18 cellular contexts compared by ENCODE assay signal in genomic region chr14:26137161-26137560, GRCh38.
A peak's percentile ranks its signal among the peaks of the same experiment; 100 is the strongest.
DNase-seq lines count a peak whose midpoint lies in the region; ATAC-seq and TF ChIP-seq lines count a peak whose summit lies in the region.
"Had no signal": no experiment of that assay in that cellular context is flagged by ENCODE, and none has a peak within 500 bp of the region (broad histone marks: within the 10 kb centered on the region; RNA-seq: fewer than 3 reads in every experiment).

No MANE protein-coding gene starts in this region.

- TF ChIP-seq CTCF in C4-2B (conservative IDR thresholded peaks at IDR 0.05) (peak; percentile 44), GM13977 (IDR thresholded peaks at IDR 0.05; ENCODE audit: extremely low read depth, insufficient read depth, missing control alignments) (peak; percentile 6), WTC11 (IDR thresholded peaks at IDR 0.05) (peak; percentile 41; the same call in 1 of the 2 replicates), foreskin keratinocyte (conservative IDR thresholded peaks at IDR 0.05) (peak; percentile 25), heart left ventricle (IDR thresholded peaks at IDR 0.05) (peak in 1 of 12 donors; percentile 13)

- POLR2A ChIA-PET in WTC11 (lab: Charles Lee): no interaction called here

- no peak overlapping the region for H3K27ac ChIP-seq in C4-2B
- H3K27ac ChIP-seq in foreskin keratinocyte: no peak overlapping the region
- no peak overlapping the region for H3K27ac ChIP-seq in heart left ventricle
- H3K27ac ChIP-seq: ascending aorta, suprapubic skin had no signal

- H3K36me3 ChIP-seq in heart left ventricle: no peaks in the 10 kb centered on the region
- H3K36me3 ChIP-seq: ascending aorta, suprapubic skin had no signal

- H3K4me1 ChIP-seq in foreskin keratinocyte (no peaks in the 10 kb centered on the region), heart left ventricle (no peaks in the 10 kb centered on the region)
- H3K4me1 ChIP-seq: ascending aorta, suprapubic skin had no signal

- TF ChIP-seq POLR2A in heart left ventricle (IDR thresholded peaks at IDR 0.05): no peak

- H3K9me3 Mint-ChIP-seq in WTC11: peaks cover 16% of the 10 kb centered on the region

- no peak overlapping the region for H3K4me3 Mint-ChIP-seq in WTC11
- H3K4me3 Mint-ChIP-seq: B cell; dendritic cell treated with granulocyte-macrophage colony-stimulating factor and Interleukin-4, amounts not matched to agents 40 ng/mL and 50 ng/mL, for 4 days had no signal

- ATAC-seq in WTC11 (no peak), foreskin keratinocyte (no peak), heart left ventricle (no peak), HG03139 (IDR thresholded peaks at IDR 0.05; ENCODE audit: unreplicated experiment) (no peak)

- peaks cover 4% of the 10 kb centered on the region for H3K4me1 Mint-ChIP-seq in WTC11
- H3K4me1 Mint-ChIP-seq: B cell had no signal

- DNase-seq in GM13977 (ENCODE audit: low spot score) (no peak), WTC11 (ENCODE audit: low spot score) (peak; percentile 21), foreskin keratinocyte (no peak), heart left ventricle (no peak), occipital lobe (lab: John Stamatoyannopoulos, UW) (no peak)
- DNase-seq: activated CD4-positive, CD25-positive, alpha-beta regulatory T cell treated with anti-CD3 and anti-CD28 coated beads, Interleukin-2, amount 50 U/mL, for 72 hours; activated naive CD4-positive, alpha-beta T cell treated with Interleukin-2 at 50 U/mL for 16 hours; head of caudate nucleus; NCI-H2029; stimulated activated CD4-positive, alpha-beta T cell treated with anti-CD3 and anti-CD28 coated beads, Interleukin-4, amount 100 ng/mL, for 24 hours; T-helper 9 cell had no signal

- CTCF ChIA-PET in WTC11 (lab: Charles Lee): interaction anchor here (0.8 kb wide), 1 partner anchor 129 kb away, joined by 3 read pairs; no protein-coding TSS in a partner anchor

- H3K4me3 ChIP-seq in heart left ventricle: no peak overlapping the region
- H3K4me3 ChIP-seq: ascending aorta, lung, suprapubic skin had no signal

- H3K9me3 ChIP-seq in heart left ventricle: peaks cover 0 to 5% (median 0%) of the 10 kb centered on the region in 12 donors
- H3K9me3 ChIP-seq: ascending aorta, suprapubic skin had no signal

- in situ Hi-C loops in GM13977 (cut with MboI; ENCODE audit: low pct_unique_long_range_greater_than_20kb, low sequenced_read_pairs, unreplicated experiment): no loop called here

- H3K27me3 Mint-ChIP-seq in WTC11 (ENCODE audit: low read depth): no peaks in the 10 kb centered on the region; the same call in 1 of the 2 replicates
- H3K27me3 Mint-ChIP-seq: B cell; dendritic cell treated with granulocyte-macrophage colony-stimulating factor and Interleukin-4, amounts not matched to agents 40 ng/mL and 50 ng/mL, for 4 days had no signal

- H3K27ac Mint-ChIP-seq in WTC11: no peak overlapping the region
- H3K27ac Mint-ChIP-seq: B cell; dendritic cell treated with granulocyte-macrophage colony-stimulating factor and Interleukin-4, amounts not matched to agents 40 ng/mL and 50 ng/mL, for 4 days had no signal

- intact Hi-C loops in heart left ventricle (cut with DNase I): no loop called here

- 22 to 42% (median 33%) methylated on average over 1 of the region's 1 CpG for WGBS in heart left ventricle, 4 donors

- peaks cover 7% of the 10 kb centered on the region for H3K36me3 Mint-ChIP-seq in WTC11

- H3K27me3 ChIP-seq in foreskin keratinocyte (no peaks in the 10 kb centered on the region), heart left ventricle (no peaks in the 10 kb centered on the region)
- H3K27me3 ChIP-seq: ascending aorta, suprapubic skin had no signal

TF ChIP-seq in WTC11, 78 proteins besides CTCF, POLR2A, EP300 and RAD21:
- TF ChIP-seq ATF1 (CRISPR knock-in tag; IDR thresholded peaks at IDR 0.05): no peak
- TF ChIP-seq JAZF1 (CRISPR knock-in tag; IDR thresholded peaks at IDR 0.05): no peak
- no peak for TF ChIP-seq ATF3 (CRISPR knock-in tag; conservative IDR thresholded peaks at IDR 0.05)
- no peak for TF ChIP-seq NFE2L1 (CRISPR knock-in tag; IDR thresholded peaks at IDR 0.05)
- no peak for TF ChIP-seq OVOL2 (CRISPR knock-in tag; IDR thresholded peaks at IDR 0.05; ENCODE audit: borderline replicate concordance)
- TF ChIP-seq FOXJ3 (CRISPR knock-in tag; IDR thresholded peaks at IDR 0.05; ENCODE audit: borderline replicate concordance): no peak
- TF ChIP-seq ZBTB43 (CRISPR knock-in tag; IDR thresholded peaks at IDR 0.05): no peak
- TF ChIP-seq ZNF138 (CRISPR knock-in tag; conservative IDR thresholded peaks at IDR 0.05): no peak
- no peak for TF ChIP-seq IRF2 (CRISPR knock-in tag; IDR thresholded peaks at IDR 0.05; ENCODE audit: borderline replicate concordance, low read depth)
- TF ChIP-seq AR (CRISPR knock-in tag; IDR thresholded peaks at IDR 0.05): no peak
- no peak for TF ChIP-seq USF2 (CRISPR knock-in tag; IDR thresholded peaks at IDR 0.05)
- TF ChIP-seq NR2C2 (CRISPR knock-in tag; IDR thresholded peaks at IDR 0.05): no peak
- no peak for TF ChIP-seq SP1 (CRISPR knock-in tag; conservative IDR thresholded peaks at IDR 0.05)
- TF ChIP-seq ATF6 (CRISPR knock-in tag; IDR thresholded peaks at IDR 0.05): no peak
TF ChIP-seq in WTC11: peak in this region for 0.
